Comparison of ENCODE assay signal across 1 cellular context in genomic region chr2:240769096-240769495, GRCh38.
TF ChIP-seq lines count a peak whose summit lies in the region.

No MANE protein-coding gene starts in this region.

TF ChIP-seq in IMR-90, 13 proteins besides CTCF, POLR2A, EP300 and RAD21:
- TF ChIP-seq ELK1 (IDR thresholded peaks at IDR 0.05; ENCODE audit: borderline replicate concordance, low read depth, low read length) = no peak
- TF ChIP-seq BHLHE40 (IDR thresholded peaks at IDR 0.05; ENCODE audit: low read depth, low read length) = no peak
- TF ChIP-seq FOS (IDR thresholded peaks at IDR 0.05; ENCODE audit: low read depth, low read length) = no peak
- no peak for TF ChIP-seq RFX5 (IDR thresholded peaks at IDR 0.05; ENCODE audit: low read depth, low read length)
- TF ChIP-seq CEBPB (IDR thresholded peaks at IDR 0.05; ENCODE audit: low read depth, low read length) = no peak
- TF ChIP-seq SMC3 (IDR thresholded peaks at IDR 0.05; ENCODE audit: low read depth, low read length) = no peak
- TF ChIP-seq USF2 (IDR thresholded peaks at IDR 0.05; ENCODE audit: low read depth, low read length) = no peak
- TF ChIP-seq MAZ (IDR thresholded peaks at IDR 0.05; ENCODE audit: borderline replicate concordance, low read depth, low read length) = no peak
- no peak for TF ChIP-seq MAFK (IDR thresholded peaks at IDR 0.05; ENCODE audit: low read depth, low read length)
- TF ChIP-seq MXI1 (IDR thresholded peaks at IDR 0.05; ENCODE audit: borderline replicate concordance, low read depth, low read length) = no peak
- no peak for TF ChIP-seq RCOR1 (IDR thresholded peaks at IDR 0.05; ENCODE audit: insufficient replicate concordance, low read length)
- TF ChIP-seq CHD1 (IDR thresholded peaks at IDR 0.05; ENCODE audit: low read depth, low read length) = no peak
